9 cellular contexts compared by ENCODE assay signal in the genomic region with DNA sequence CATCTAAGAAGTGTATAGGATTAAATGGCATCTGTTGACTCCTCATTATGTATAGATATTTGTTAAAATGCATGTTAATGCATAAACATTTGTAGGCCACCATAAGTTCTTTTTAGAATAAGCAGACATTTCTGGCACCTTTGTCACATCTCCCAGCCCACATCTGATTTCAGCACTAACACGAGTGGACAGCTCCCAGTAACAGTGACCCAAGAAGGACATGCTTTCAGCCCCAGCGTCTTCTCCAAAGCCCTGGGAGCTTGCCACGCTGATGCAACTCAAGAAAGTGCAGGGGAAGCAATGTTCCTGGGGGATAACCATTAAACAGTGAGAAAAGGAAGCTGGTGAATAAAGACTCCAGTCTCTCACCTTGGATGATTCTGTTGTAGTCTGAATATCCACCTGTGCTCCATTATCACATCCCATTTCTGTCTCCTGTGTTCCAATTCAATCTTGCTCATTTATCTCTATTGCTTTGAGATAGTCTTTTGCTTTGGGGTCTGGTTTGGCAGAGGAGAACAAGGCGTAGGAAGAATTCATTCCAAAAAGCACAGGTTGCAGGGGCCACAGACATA.
DNase-seq lines count a peak whose midpoint lies in the region; ATAC-seq, FAIRE-seq and TF ChIP-seq lines count a peak whose summit lies in the region.
"Had no signal": no experiment of that assay in that cellular context is flagged by ENCODE, and none has a peak within 500 bp of the region (broad histone marks: within the 10 kb centered on the region; RNA-seq: fewer than 3 reads in every experiment).

No MANE protein-coding gene starts in this region.

- H3K9me3 Mint-ChIP-seq in activated CD8-positive, alpha-beta T cell treated with anti-CD3 and anti-CD28 coated beads, Interleukin-2, amount 10 ng/mL, durations not matched to agents 7 days and 5 days (ENCODE audit: insufficient read depth): no peaks in the 10 kb centered on the region
- peaks cover 2% of the 10 kb centered on the region for H3K9me3 Mint-ChIP-seq in stimulated activated memory B cell treated with anti-CD40 and anti-IgM and Interleukin-4, amounts not matched to agents 10 μg/mL and 1 μg/mL and 100 μg/mL, for 72 hours

- no peak overlapping the region for H3K4me3 Mint-ChIP-seq in activated CD8-positive, alpha-beta T cell treated with anti-CD3 and anti-CD28 coated beads, Interleukin-2, amount 10 ng/mL, durations not matched to agents 7 days and 5 days
- no peak overlapping the region for H3K4me3 Mint-ChIP-seq in stimulated activated memory B cell treated with anti-CD40 and anti-IgM and Interleukin-4, amounts not matched to agents 10 μg/mL and 1 μg/mL and 100 μg/mL, for 72 hours

- no peaks in the 10 kb centered on the region for H3K4me1 Mint-ChIP-seq in activated CD8-positive, alpha-beta T cell treated with anti-CD3 and anti-CD28 coated beads, Interleukin-2, amount 10 ng/mL, durations not matched to agents 7 days and 5 days (ENCODE audit: low read depth)
- no peaks in the 10 kb centered on the region for H3K4me1 Mint-ChIP-seq in stimulated activated memory B cell treated with anti-CD40 and anti-IgM and Interleukin-4, amounts not matched to agents 10 μg/mL and 1 μg/mL and 100 μg/mL, for 72 hours

- H3K27me3 Mint-ChIP-seq in activated CD8-positive, alpha-beta T cell treated with anti-CD3 and anti-CD28 coated beads, Interleukin-2, amount 10 ng/mL, durations not matched to agents 7 days and 5 days (ENCODE audit: low read depth): no peaks in the 10 kb centered on the region
- H3K27me3 Mint-ChIP-seq in stimulated activated memory B cell treated with anti-CD40 and anti-IgM and Interleukin-4, amounts not matched to agents 10 μg/mL and 1 μg/mL and 100 μg/mL, for 72 hours: no peaks in the 10 kb centered on the region

- TF ChIP-seq POLR2A in H54 (IDR thresholded peaks at IDR 0.05; ENCODE audit: low read depth, low read length): no peak

- ATAC-seq in HG03159 (IDR thresholded peaks at IDR 0.05; ENCODE audit: unreplicated experiment) (peak; percentile 60), GM21825 (IDR thresholded peaks at IDR 0.05; ENCODE audit: unreplicated experiment) (no peak), GM21367 (IDR thresholded peaks at IDR 0.05; ENCODE audit: unreplicated experiment) (no peak)
- ATAC-seq in activated CD8-positive, alpha-beta T cell treated with anti-CD3 and anti-CD28 coated beads, Interleukin-2, amount 10 ng/mL, durations not matched to agents 7 days and 5 days: no peak
- no peak for ATAC-seq in stimulated activated memory B cell treated with anti-CD40 and anti-IgM and Interleukin-4, amounts not matched to agents 10 μg/mL and 1 μg/mL and 100 μg/mL, for 72 hours

- H3K27ac Mint-ChIP-seq in activated CD8-positive, alpha-beta T cell treated with anti-CD3 and anti-CD28 coated beads, Interleukin-2, amount 10 ng/mL, durations not matched to agents 7 days and 5 days: no peak overlapping the region
- H3K27ac Mint-ChIP-seq in stimulated activated memory B cell treated with anti-CD40 and anti-IgM and Interleukin-4, amounts not matched to agents 10 μg/mL and 1 μg/mL and 100 μg/mL, for 72 hours: no peak overlapping the region

- CTCF ChIA-PET in GM10248 (lab: Yijun Ruan, JAX): interaction anchor here (0.9 to 1.1 kb wide), 2 partner anchors 10 to 11 kb away, joined by 3 read pairs; no protein-coding TSS in a partner anchor
- CTCF ChIA-PET in activated CD8-positive, alpha-beta T cell treated with anti-CD3 and anti-CD28 coated beads, Interleukin-2, amount 10 ng/mL, durations not matched to agents 7 days and 5 days (lab: Charles Lee): no interaction called here

- POLR2A ChIA-PET in GM10248 (lab: Yijun Ruan, JAX): no interaction called here
- POLR2A ChIA-PET in activated CD8-positive, alpha-beta T cell treated with anti-CD3 and anti-CD28 coated beads, Interleukin-2, amount 10 ng/mL, durations not matched to agents 7 days and 5 days (lab: Charles Lee): no interaction called here

- DNase-seq in GM10248 (ENCODE audit: extremely low spot score) (peak; percentile 11), left kidney (ENCODE audit: low read depth, low spot score) (peak; percentile 85), H54 (ENCODE audit: insufficient read length, low spot score) (no peak)
- peak; percentile 54 for DNase-seq in activated CD8-positive, alpha-beta T cell treated with anti-CD3 and anti-CD28 coated beads, Interleukin-2, amount 10 ng/mL, durations not matched to agents 7 days and 5 days
- DNase-seq: cortex of kidney had no signal

- no peak for FAIRE-seq in H54 (lab: Jason Lieb, UNC)

- no peak for TF ChIP-seq CTCF in GM10248 (IDR thresholded peaks at IDR 0.05; ENCODE audit: control extremely low read depth, extremely low read depth, low read depth, missing control alignments)

- no peaks in the 10 kb centered on the region for H3K36me3 Mint-ChIP-seq in activated CD8-positive, alpha-beta T cell treated with anti-CD3 and anti-CD28 coated beads, Interleukin-2, amount 10 ng/mL, durations not matched to agents 7 days and 5 days (ENCODE audit: low read depth)
- no peaks in the 10 kb centered on the region for H3K36me3 Mint-ChIP-seq in stimulated activated memory B cell treated with anti-CD40 and anti-IgM and Interleukin-4, amounts not matched to agents 10 μg/mL and 1 μg/mL and 100 μg/mL, for 72 hours
